1 cellular context compared by ENCODE assay signal in the genomic region with DNA sequence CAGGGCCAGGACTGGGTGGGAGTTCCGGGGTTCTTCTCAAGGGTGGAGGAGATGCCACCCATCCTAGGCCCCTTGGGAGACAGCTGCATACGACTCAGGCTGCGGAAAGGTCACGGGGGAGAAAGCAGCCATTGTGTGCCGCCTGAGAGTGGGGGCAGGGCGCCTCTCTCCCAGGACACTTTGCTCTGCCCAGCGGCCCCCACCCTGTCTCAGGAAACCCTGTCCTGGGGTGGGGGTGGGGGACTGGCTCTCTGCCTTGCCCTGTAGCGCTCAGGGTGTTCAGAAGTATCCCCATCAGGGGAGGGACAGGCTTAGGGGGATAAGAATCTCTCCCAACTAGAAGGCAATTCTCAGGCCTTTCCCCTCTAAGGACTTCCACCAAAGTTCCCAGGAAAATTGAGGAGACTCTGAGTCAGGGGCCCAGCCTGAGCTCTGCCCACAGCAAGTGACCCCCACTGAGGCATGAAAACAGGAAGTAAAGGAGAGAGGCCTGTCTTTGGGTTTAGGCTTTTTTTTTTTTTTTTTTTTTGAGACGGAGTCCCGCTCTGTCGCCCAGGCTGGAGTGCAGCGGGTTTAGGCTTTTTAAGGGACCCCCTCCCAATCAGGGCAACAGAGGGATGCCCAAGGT.
TF ChIP-seq lines count a peak whose summit lies in the region.

No MANE protein-coding gene starts in this region.

TF ChIP-seq in HCT116, 20 proteins besides CTCF, POLR2A, EP300 and RAD21:
- TF ChIP-seq FOSL1 (IDR thresholded peaks at IDR 0.05; ENCODE audit: low read depth) (no peak), TCF7L2 (IDR thresholded peaks at IDR 0.05; ENCODE audit: borderline replicate concordance, extremely low read depth, insufficient read depth, insufficient read length) (no peak), CBX3 (IDR thresholded peaks at IDR 0.05; ENCODE audit: low read depth) (no peak), EZH2phosphoT487 (IDR thresholded peaks at IDR 0.05; ENCODE audit: borderline replicate concordance) (no peak), SRF (IDR thresholded peaks at IDR 0.05; ENCODE audit: low read depth) (no peak), ZFX (IDR thresholded peaks at IDR 0.05) (no peak), JUND (IDR thresholded peaks at IDR 0.05) (no peak), ELF1 (IDR thresholded peaks at IDR 0.05; ENCODE audit: borderline replicate concordance, low read depth) (no peak), EZH2 (IDR thresholded peaks at IDR 0.05) (no peak), EGR1 (IDR thresholded peaks at IDR 0.05; ENCODE audit: low read depth) (no peak), ZNF274 (IDR thresholded peaks at IDR 0.05; ENCODE audit: low read depth, low read length) (no peak), SIN3A (IDR thresholded peaks at IDR 0.05; ENCODE audit: low read depth) (no peak), YY1 (IDR thresholded peaks at IDR 0.05; ENCODE audit: extremely low read depth, insufficient replicate concordance, low read depth, low read length) (no peak)
- TF ChIP-seq, protein P1, sequence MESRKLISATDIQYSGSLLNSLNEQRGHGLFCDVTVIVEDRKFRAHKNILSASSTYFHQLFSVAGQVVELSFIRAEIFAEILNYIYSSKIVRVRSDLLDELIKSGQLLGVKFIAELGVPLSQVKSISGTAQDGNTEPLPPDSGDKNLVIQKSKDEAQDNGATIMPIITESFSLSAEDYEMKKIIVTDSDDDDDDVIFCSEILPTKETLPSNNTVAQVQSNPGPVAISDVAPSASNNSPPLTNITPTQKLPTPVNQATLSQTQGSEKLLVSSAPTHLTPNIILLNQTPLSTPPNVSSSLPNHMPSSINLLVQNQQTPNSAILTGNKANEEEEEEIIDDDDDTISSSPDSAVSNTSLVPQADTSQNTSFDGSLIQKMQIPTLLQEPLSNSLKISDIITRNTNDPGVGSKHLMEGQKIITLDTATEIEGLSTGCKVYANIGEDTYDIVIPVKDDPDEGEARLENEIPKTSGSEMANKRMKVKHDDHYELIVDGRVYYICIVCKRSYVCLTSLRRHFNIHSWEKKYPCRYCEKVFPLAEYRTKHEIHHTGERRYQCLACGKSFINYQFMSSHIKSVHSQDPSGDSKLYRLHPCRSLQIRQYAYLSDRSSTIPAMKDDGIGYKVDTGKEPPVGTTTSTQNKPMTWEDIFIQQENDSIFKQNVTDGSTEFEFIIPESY (IDR thresholded peaks at IDR 0.05; ENCODE audit: extremely low read depth, insufficient replicate concordance, low read length) = no peak
- TF ChIP-seq, protein P2, sequence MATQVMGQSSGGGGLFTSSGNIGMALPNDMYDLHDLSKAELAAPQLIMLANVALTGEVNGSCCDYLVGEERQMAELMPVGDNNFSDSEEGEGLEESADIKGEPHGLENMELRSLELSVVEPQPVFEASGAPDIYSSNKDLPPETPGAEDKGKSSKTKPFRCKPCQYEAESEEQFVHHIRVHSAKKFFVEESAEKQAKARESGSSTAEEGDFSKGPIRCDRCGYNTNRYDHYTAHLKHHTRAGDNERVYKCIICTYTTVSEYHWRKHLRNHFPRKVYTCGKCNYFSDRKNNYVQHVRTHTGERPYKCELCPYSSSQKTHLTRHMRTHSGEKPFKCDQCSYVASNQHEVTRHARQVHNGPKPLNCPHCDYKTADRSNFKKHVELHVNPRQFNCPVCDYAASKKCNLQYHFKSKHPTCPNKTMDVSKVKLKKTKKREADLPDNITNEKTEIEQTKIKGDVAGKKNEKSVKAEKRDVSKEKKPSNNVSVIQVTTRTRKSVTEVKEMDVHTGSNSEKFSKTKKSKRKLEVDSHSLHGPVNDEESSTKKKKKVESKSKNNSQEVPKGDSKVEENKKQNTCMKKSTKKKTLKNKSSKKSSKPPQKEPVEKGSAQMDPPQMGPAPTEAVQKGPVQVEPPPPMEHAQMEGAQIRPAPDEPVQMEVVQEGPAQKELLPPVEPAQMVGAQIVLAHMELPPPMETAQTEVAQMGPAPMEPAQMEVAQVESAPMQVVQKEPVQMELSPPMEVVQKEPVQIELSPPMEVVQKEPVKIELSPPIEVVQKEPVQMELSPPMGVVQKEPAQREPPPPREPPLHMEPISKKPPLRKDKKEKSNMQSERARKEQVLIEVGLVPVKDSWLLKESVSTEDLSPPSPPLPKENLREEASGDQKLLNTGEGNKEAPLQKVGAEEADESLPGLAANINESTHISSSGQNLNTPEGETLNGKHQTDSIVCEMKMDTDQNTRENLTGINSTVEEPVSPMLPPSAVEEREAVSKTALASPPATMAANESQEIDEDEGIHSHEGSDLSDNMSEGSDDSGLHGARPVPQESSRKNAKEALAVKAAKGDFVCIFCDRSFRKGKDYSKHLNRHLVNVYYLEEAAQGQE (IDR thresholded peaks at IDR 0.05; ENCODE audit: low read depth) = no peak
- TF ChIP-seq, protein P3, sequence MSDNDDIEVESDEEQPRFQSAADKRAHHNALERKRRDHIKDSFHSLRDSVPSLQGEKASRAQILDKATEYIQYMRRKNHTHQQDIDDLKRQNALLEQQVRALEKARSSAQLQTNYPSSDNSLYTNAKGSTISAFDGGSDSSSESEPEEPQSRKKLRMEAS (IDR thresholded peaks at IDR 0.05) = no peak
- TF ChIP-seq, protein P4, sequence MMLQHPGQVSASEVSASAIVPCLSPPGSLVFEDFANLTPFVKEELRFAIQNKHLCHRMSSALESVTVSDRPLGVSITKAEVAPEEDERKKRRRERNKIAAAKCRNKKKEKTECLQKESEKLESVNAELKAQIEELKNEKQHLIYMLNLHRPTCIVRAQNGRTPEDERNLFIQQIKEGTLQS (IDR thresholded peaks at IDR 0.05) = no peak
